9 cellular contexts compared by ENCODE assay signal in the genomic region with DNA sequence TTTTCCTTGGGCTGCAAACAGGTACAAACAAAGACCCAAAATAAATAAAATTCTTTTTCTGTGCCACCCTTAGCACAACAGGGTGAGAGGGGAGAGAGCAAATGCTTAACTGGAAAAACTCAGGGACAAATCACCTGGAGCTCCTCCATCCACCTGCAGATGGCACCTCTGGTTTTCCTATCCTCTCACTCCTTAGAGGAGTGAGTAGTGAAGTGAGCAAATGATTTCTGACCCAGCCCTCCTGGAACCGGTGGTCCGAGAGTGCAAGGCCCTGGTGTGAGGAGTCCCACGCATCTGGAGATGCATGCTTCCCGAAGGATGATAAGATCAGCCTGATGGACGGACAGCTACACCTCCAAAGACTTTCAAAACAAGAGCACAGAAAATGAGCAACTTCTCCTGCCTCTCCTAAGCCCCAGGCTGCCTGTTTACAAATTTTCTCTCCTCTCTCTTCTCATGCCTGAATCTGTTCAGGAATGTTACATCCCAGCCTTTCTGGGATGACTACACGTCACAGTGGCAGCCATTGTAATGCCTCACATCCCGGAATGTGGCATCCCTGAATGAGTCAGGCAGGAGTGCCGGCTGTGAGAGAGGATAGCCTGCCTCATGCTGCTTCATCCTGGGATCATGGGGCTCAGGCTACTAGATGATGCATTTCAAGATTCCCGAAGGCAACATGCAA.
DNase-seq lines count a peak whose midpoint lies in the region; ATAC-seq, FAIRE-seq and TF ChIP-seq lines count a peak whose summit lies in the region.
"Had no signal": no experiment of that assay in that cellular context is flagged by ENCODE, and none has a peak within 500 bp of the region (broad histone marks: within the 10 kb centered on the region; RNA-seq: fewer than 3 reads in every experiment).

No MANE protein-coding gene starts in this region.

- TF ChIP-seq CTCF in pancreas (IDR thresholded peaks at IDR 0.05) (peak in 3 of 4 donors; percentile 12 to 27 (median 15)), GM20000 (IDR thresholded peaks at IDR 0.05; ENCODE audit: extremely low read depth, missing control alignments) (no peak)

- H3K9me3 ChIP-seq in pancreas: no peaks in the 10 kb centered on the region

- H3K27me3 ChIP-seq in pancreas: no peaks in the 10 kb centered on the region

- FAIRE-seq in RCC 7860 (lab: Jason Lieb, UNC): peak; percentile 86
- no peak for FAIRE-seq in pancreas (lab: Jason Lieb, UNC)

- ATAC-seq in esophagus mucosa: peak; percentile 76
- ATAC-seq in pancreas: peak in 3 of 4 donors; percentile 46 to 79 (median 65)
- no peak for ATAC-seq in GM21528 (IDR thresholded peaks at IDR 0.05; ENCODE audit: low FRiP score, unreplicated experiment)
- ATAC-seq in GM18870 (IDR thresholded peaks at IDR 0.05; ENCODE audit: unreplicated experiment): no peak

- WGBS in pancreas, 2 donors: 50 to 56% methylated on average over 9 of the region's 9 CpGs

- H3K4me3 ChIP-seq in pancreas: no peak overlapping the region

- DNase-seq in GM04503 (ENCODE audit: low read depth) (peak; percentile 97), RCC 7860 (ENCODE audit: low spot score) (peak; percentile 91), pancreas (peak in 1 of 6 donors; percentile 20), GM20000 (ENCODE audit: low spot score) (no peak), posterior vena cava (ENCODE audit: low spot score) (no peak)
- DNase-seq: cortex of kidney had no signal

- no peak overlapping the region for H3K27ac ChIP-seq in pancreas

- H3K4me1 ChIP-seq in pancreas: no peaks in the 10 kb centered on the region

- no peaks in the 10 kb centered on the region for H3K36me3 ChIP-seq in pancreas

- intact Hi-C loops in pancreas (cut with DNase I): loop anchor here in 1 of 3 donors (10.0 kb wide), 1 partner anchor 92 kb away; no protein-coding TSS in a partner anchor
- intact Hi-C loops in posterior vena cava (cut with DNase I): no loop called here

Comparison
In these comparisons a context has a peak if more than half of its experiments do, and no peak if none do; other contexts are left out.
1. DNase-seq: peak in GM04503 (single experiment) and RCC 7860 (single experiment); none in GM20000 (single experiment) and posterior vena cava (single experiment).
2. ATAC-seq: peak in esophagus mucosa (single experiment) and pancreas (3 of 4); none in GM21528 (single experiment) and GM18870 (single experiment).